In the genomic region with DNA sequence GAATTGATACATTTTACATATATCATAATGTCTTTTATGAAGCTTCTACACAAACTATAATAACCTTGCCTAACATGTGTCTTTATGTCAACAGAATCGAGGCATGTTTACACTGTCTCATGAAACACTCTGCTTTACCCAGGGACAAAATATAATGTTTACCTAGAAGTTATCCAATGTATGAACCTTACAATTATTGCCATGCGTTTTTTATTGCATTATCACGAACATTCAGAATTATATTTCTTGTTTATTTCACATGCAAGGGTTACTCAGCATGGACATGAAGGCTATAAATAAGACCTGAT, we compare ENCODE assay signal across 28 cellular contexts. TPM values are rescaled to one million over a fixed set of nuclear protein-coding genes. Genes with fewer than 3 reads are reported as not detected.
"Had no signal": no experiment of that assay in that cellular context is flagged by ENCODE, and none has a peak within 500 bp of the region (broad histone marks: within the 10 kb centered on the region; RNA-seq: fewer than 3 reads in every experiment).

No MANE protein-coding gene starts in this region.

- H3K27me3 ChIP-seq: esophagus muscularis mucosa, foreskin keratinocyte, heart left ventricle, left lung, neural progenitor cell, stomach, thyroid gland had no signal

- H3K9ac ChIP-seq: neural progenitor cell, parathyroid adenoma had no signal

- H3K4me3 ChIP-seq: esophagus muscularis mucosa, heart left ventricle, left lung, lung, neural progenitor cell, psoas muscle, stomach, thyroid gland, upper lobe of right lung had no signal

- H3K9me3 ChIP-seq: esophagus muscularis mucosa, left lung, psoas muscle, stomach, thyroid gland, upper lobe of right lung had no signal

- H3K4me1 ChIP-seq: foreskin keratinocyte, heart left ventricle, left lung, neural progenitor cell, parathyroid adenoma, psoas muscle, stomach, thyroid gland, upper lobe of right lung had no signal

- H3K36me3 ChIP-seq: neural progenitor cell, upper lobe of right lung had no signal

- DNase-seq: activated CD4-positive, alpha-beta T cell treated with anti-CD3 and anti-CD28 coated beads for 36 hours; activated CD4-positive, CD25-positive, alpha-beta regulatory T cell; activated CD8-positive, alpha-beta memory T cell treated with anti-CD3 and anti-CD28 coated beads, Interleukin-2, amount 10 ng/mL, durations not matched to agents 7 days and 5 days; activated CD8-positive, alpha-beta T cell treated with anti-CD3 and anti-CD28 coated beads, Interleukin-2, amount 10 ng/mL, durations not matched to agents 7 days and 5 days; activated naive CD8-positive, alpha-beta T cell treated with anti-CD3 and anti-CD28 coated beads, Interleukin-2, amount 50 U/mL, for 24 hours; activated T-cell treated with anti-CD3 and anti-CD28 coated beads, Interleukin-2, amount 50 U/mL, for 48 hours; amygdala; central memory CD4-positive, alpha-beta T cell; endodermal cell; foreskin keratinocyte; heart left ventricle; hypothalamus; immature natural killer cell; left lung; mesendoderm; natural killer cell; occipital lobe; psoas muscle; stimulated activated CD4-positive, alpha-beta T cell treated with anti-CD3 and anti-CD28 coated beads, Interleukin-15, amount 100 ng/mL, for 24 hours; stimulated activated CD4-positive, alpha-beta T cell treated with anti-CD3 and anti-CD28 coated beads, Interleukin-2, amount 100 ng/mL, for 24 hours; stimulated activated naive B cell treated with anti-CD40 and anti-IgM and Interleukin-4, amounts not matched to agents 10 μg/mL and 1 μg/mL and 100 μg/mL, for 72 hours; stomach; thyroid gland; upper lobe of right lung had no signal

- H3K27ac ChIP-seq: esophagus muscularis mucosa, foreskin keratinocyte, heart left ventricle, left lung, neural progenitor cell, parathyroid adenoma, psoas muscle, stomach, thyroid gland, upper lobe of right lung had no signal

- ATAC-seq: activated CD4-positive, alpha-beta T cell treated with anti-CD3 and anti-CD28 coated beads for 36 hours; activated CD8-positive, alpha-beta memory T cell treated with anti-CD3 and anti-CD28 coated beads, Interleukin-2, amount 10 ng/mL, durations not matched to agents 7 days and 5 days; activated CD8-positive, alpha-beta T cell treated with anti-CD3 and anti-CD28 coated beads, Interleukin-2, amount 10 ng/mL, durations not matched to agents 7 days and 5 days; activated naive CD8-positive, alpha-beta T cell treated with anti-CD3 and anti-CD28 coated beads, Interleukin-2, amount 50 U/mL, for 24 hours; foreskin keratinocyte; heart left ventricle; left lung; natural killer cell; psoas muscle; stimulated activated naive B cell treated with anti-CD40 and anti-IgM and Interleukin-4, amounts not matched to agents 10 μg/mL and 1 μg/mL and 100 μg/mL, for 72 hours; upper lobe of right lung had no signal

RNA-seq across cellular contexts. Expression of a gene that starts 19.8 kb away (rescaled TPM):
- total RNA-seq: foreskin keratinocyte, natural killer cell had no signal
